ENCODE assay signal across 17 cellular contexts in the genomic region with DNA sequence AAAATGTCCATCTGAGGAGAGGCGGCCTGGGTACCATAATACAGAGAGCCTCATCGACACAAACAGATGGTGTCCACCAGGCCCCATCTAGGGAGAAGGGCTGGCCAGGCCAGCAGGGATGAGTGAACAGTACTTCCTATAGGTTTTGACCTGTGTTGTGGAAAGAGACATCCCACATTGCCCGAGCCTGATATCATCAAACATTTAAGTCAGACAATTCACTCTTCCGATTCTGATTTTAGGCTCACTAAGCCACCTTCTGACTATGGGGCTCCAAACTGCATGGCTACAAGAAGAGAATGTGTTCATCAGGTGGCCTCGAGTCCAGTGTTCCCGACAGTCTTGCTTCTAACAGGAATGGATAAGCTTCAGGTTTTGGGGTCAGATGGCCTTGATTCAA. TPM values are rescaled to one million over a fixed set of nuclear protein-coding genes. Genes with fewer than 3 reads are reported as not detected.
DNase-seq lines count a peak whose midpoint lies in the region; ATAC-seq and TF ChIP-seq lines count a peak whose summit lies in the region.
"Had no signal": no experiment of that assay in that cellular context is flagged by ENCODE, and none has a peak within 500 bp of the region (broad histone marks: within the 10 kb centered on the region; RNA-seq: fewer than 3 reads in every experiment).

No MANE protein-coding gene starts in this region.

- H3K9me3 ChIP-seq in CD4-positive, CD25-positive, alpha-beta regulatory T cell (ENCODE audit: control insufficient read depth in 2 of 2, low read length in 2 of 2): no peaks in the 10 kb centered on the region

- ATAC-seq in CD4-positive, CD25-positive, alpha-beta regulatory T cell (ENCODE audit: low read depth in 2 of 2): no peak
- ATAC-seq in stimulated activated effector memory CD8-positive, alpha-beta T cell treated with anti-CD3 and anti-CD28 coated beads, Interleukin-12 subunit alpha, Interleukin-12 subunit beta, amount 100 ng/mL, for 72 hours: no peak
- ATAC-seq in GM18858 (IDR thresholded peaks at IDR 0.05; ENCODE audit: unreplicated experiment): no peak
- ATAC-seq in HG03432 (IDR thresholded peaks at IDR 0.05; ENCODE audit: unreplicated experiment): no peak
- ATAC-seq: sciatic nerve had no signal

- H3K27me3 ChIP-seq in CD4-positive, CD25-positive, alpha-beta regulatory T cell (ENCODE audit: control insufficient read depth, insufficient read depth, low read length): no peaks in the 10 kb centered on the region

- no peaks in the 10 kb centered on the region for H3K36me3 ChIP-seq in CD4-positive, CD25-positive, alpha-beta regulatory T cell (ENCODE audit: control insufficient read depth, insufficient read depth, low read length)

- TF ChIP-seq CTCF in HFFc6 (IDR thresholded peaks at IDR 0.05): no peak

- H3K4me3 Mint-ChIP-seq in CD4-positive, CD25-positive, alpha-beta regulatory T cell: peak overlapping the region in 3 of 4 donors; percentile 24 to 94 (median 71)
- peak overlapping the region in 2 of 4 donors; percentile 41 to 72 for H3K4me3 Mint-ChIP-seq in IgD-negative memory B cell
- peak overlapping the region in 4 of 5 donors; percentile 9 to 96 (median 29) for H3K4me3 Mint-ChIP-seq in immature natural killer cell
- peak overlapping the region; percentile 8 for H3K4me3 Mint-ChIP-seq in stimulated activated effector memory CD8-positive, alpha-beta T cell treated with anti-CD3 and anti-CD28 coated beads, Interleukin-12 subunit alpha, Interleukin-12 subunit beta, amount 100 ng/mL, for 72 hours
- no peak overlapping the region for H3K4me3 Mint-ChIP-seq in HFFc6

- H3K4me3 ChIP-seq in CD4-positive, CD25-positive, alpha-beta regulatory T cell (ENCODE audit: low read depth, low read length): peak overlapping the region; percentile 81

- DNase-seq in CD4-positive, CD25-positive, alpha-beta regulatory T cell: no peak
- DNase-seq in immature natural killer cell (no peak), HFFc6 (no peak)
- no peak for DNase-seq in stimulated activated effector memory CD8-positive, alpha-beta T cell treated with anti-CD3 and anti-CD28 coated beads, Interleukin-12 subunit alpha, Interleukin-12 subunit beta, amount 100 ng/mL, for 72 hours (ENCODE audit: low spot score in 2 of 2)
- no peak for DNase-seq in activated CD4-positive, CD25-positive, alpha-beta regulatory T cell (lab: John Stamatoyannopoulos, UW)
- DNase-seq: activated CD4-positive, alpha-beta T cell treated with anti-CD3 and anti-CD28 coated beads for 48 hours; MV-4-11; NCI-H2107; NCI-H774; stimulated activated CD4-positive, alpha-beta T cell treated with anti-CD3 and anti-CD28 coated beads, Interleukin-4, amount 100 ng/mL, for 4 hours; stimulated activated naive CD4-positive, alpha-beta T cell; T-helper 1 cell had no signal

- peaks cover 13% of the 10 kb centered on the region for H3K36me3 Mint-ChIP-seq in CD4-positive, CD25-positive, alpha-beta regulatory T cell
- H3K36me3 Mint-ChIP-seq in IgD-negative memory B cell (peaks cover 10% of the 10 kb centered on the region), immature natural killer cell (peaks cover 0 to 5% (median 5%) of the 10 kb centered on the region in 3 donors), HFFc6 (ENCODE audit: low read depth) (0 out of 2 replicates have a peak, but pooled peaks cover 8% of the 10 kb centered on the region)
- peaks cover 13% of the 10 kb centered on the region for H3K36me3 Mint-ChIP-seq in stimulated activated effector memory CD8-positive, alpha-beta T cell treated with anti-CD3 and anti-CD28 coated beads, Interleukin-12 subunit alpha, Interleukin-12 subunit beta, amount 100 ng/mL, for 72 hours

- H3K27ac ChIP-seq in CD4-positive, CD25-positive, alpha-beta regulatory T cell (ENCODE audit: insufficient read depth, low read length, poor library complexity, severe bottlenecking): peak overlapping the region; percentile 98
- H3K27ac ChIP-seq: RWPE1 had no signal

- H3K27ac Mint-ChIP-seq in CD4-positive, CD25-positive, alpha-beta regulatory T cell: peak overlapping the region; percentile 79 to 99 (median 87)
- H3K27ac Mint-ChIP-seq in IgD-negative memory B cell (peak overlapping the region; percentile 62 to 96 (median 79)), immature natural killer cell (peak overlapping the region; percentile 95 to 98 (median 97)), HFFc6 (no peak overlapping the region)
- peak overlapping the region; percentile 99 for H3K27ac Mint-ChIP-seq in stimulated activated effector memory CD8-positive, alpha-beta T cell treated with anti-CD3 and anti-CD28 coated beads, Interleukin-12 subunit alpha, Interleukin-12 subunit beta, amount 100 ng/mL, for 72 hours

- H3K27me3 Mint-ChIP-seq in CD4-positive, CD25-positive, alpha-beta regulatory T cell: peaks cover 4% of the 10 kb centered on the region
- no peaks in the 10 kb centered on the region for H3K27me3 Mint-ChIP-seq in IgD-negative memory B cell
- peaks cover 2 to 10% (median 9%) of the 10 kb centered on the region in 3 donors for H3K27me3 Mint-ChIP-seq in immature natural killer cell (ENCODE audit: low read depth in 3 of 3)
- H3K27me3 Mint-ChIP-seq in HFFc6 (ENCODE audit: insufficient read depth): peaks cover 2% of the 10 kb centered on the region

- peaks cover 48% of the 10 kb centered on the region for H3K4me1 ChIP-seq in CD4-positive, CD25-positive, alpha-beta regulatory T cell (ENCODE audit: control insufficient read depth, insufficient read depth, low read length, poor library complexity, severe bottlenecking)

- H3K9me3 Mint-ChIP-seq in CD4-positive, CD25-positive, alpha-beta regulatory T cell: peaks cover 0 to 3% (median 0%) of the 10 kb centered on the region in 7 donors
- H3K9me3 Mint-ChIP-seq in IgD-negative memory B cell (no peaks in the 10 kb centered on the region), immature natural killer cell (no peaks in the 10 kb centered on the region), HFFc6 (no peaks in the 10 kb centered on the region)
- H3K9me3 Mint-ChIP-seq in stimulated activated effector memory CD8-positive, alpha-beta T cell treated with anti-CD3 and anti-CD28 coated beads, Interleukin-12 subunit alpha, Interleukin-12 subunit beta, amount 100 ng/mL, for 72 hours: peaks cover 4% of the 10 kb centered on the region

- peaks cover 34 to 85% (median 59%) of the 10 kb centered on the region in 4 donors for H3K4me1 Mint-ChIP-seq in CD4-positive, CD25-positive, alpha-beta regulatory T cell
- peaks cover 20 to 46% (median 42%) of the 10 kb centered on the region in 3 donors for H3K4me1 Mint-ChIP-seq in IgD-negative memory B cell
- peaks cover 56 to 67% of the 10 kb centered on the region in 2 donors for H3K4me1 Mint-ChIP-seq in immature natural killer cell
- H3K4me1 Mint-ChIP-seq in stimulated activated effector memory CD8-positive, alpha-beta T cell treated with anti-CD3 and anti-CD28 coated beads, Interleukin-12 subunit alpha, Interleukin-12 subunit beta, amount 100 ng/mL, for 72 hours: peaks cover 65% of the 10 kb centered on the region
- peaks cover 38% of the 10 kb centered on the region for H3K4me1 Mint-ChIP-seq in HFFc6 (ENCODE audit: low read depth)

RNA-seq across cellular contexts. Expression of a gene that starts 38.9 kb away (rescaled TPM):
- 2.5 TPM for total RNA-seq in CD4-positive, CD25-positive, alpha-beta regulatory T cell
- polyA plus RNA-seq in CD4-positive, CD25-positive, alpha-beta regulatory T cell: 1 to 10 TPM in 3 of 4 donors, under 1 TPM in 1; 0.54 to 3.2 (median 1.7) TPM
- polyA plus RNA-seq in IgD-negative memory B cell: 1.9 TPM
- 1 to 10 TPM; 1.1 to 1.5 (median 1.5) TPM for polyA plus RNA-seq in immature natural killer cell
- total RNA-seq in HFFc6 (2021; fragmentation: NEBNext Ultra II Directional; extraction: Animal tissue kit (Norgen Biotek cat#: 25700)): 1 to 10 TPM; 3.8 to 5.6 (median 4.9) TPM
